Comparison of ENCODE assay signal across 8 cellular contexts in the genomic region with DNA sequence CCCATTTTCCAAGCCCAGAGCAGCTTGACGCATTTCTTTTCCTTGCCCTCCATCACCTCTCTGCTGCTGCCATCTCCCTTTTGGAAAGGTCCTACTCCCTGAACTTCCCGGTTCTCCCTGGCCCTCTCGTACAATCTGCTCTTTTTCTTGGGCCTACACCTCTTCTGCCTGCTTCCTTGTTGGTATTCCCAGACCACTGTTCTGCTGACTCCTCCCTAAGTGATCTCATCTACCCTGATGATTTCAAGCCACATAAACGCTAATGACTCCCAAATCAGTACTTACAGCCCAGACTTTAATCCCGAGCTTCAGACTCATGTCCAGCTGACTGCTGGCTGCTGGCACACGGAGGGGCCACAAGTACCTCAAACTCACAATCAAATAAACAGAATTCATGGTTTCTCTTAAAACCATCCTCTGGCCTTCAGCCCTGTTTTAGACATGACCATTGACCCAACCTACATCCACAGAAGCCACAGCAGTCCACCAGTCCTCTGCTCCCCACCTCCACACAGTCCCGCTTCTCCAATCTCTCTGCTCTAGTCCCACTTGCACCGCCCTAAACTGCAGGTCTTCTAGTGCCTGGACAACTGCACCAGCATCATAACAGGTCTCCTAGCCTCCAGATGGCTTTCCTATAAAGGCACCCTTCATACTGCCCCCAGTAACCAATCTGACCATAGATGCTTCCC. TPM values are rescaled to one million over a fixed set of nuclear protein-coding genes. Genes with fewer than 3 reads are reported as not detected.
A peak's percentile ranks its signal among the peaks of the same experiment; 100 is the strongest.
DNase-seq lines count a peak whose midpoint lies in the region; ATAC-seq and TF ChIP-seq lines count a peak whose summit lies in the region.

No MANE protein-coding gene starts in this region.

- peaks cover 3% of the 10 kb centered on the region for H3K4me1 ChIP-seq in HEK293 (ENCODE audit: control insufficient read depth, insufficient read depth, low read length)
- peaks cover 11% of the 10 kb centered on the region for H3K4me1 ChIP-seq in body of pancreas
- peaks cover 6% of the 10 kb centered on the region for H3K4me1 ChIP-seq in mesodermal cell (ENCODE audit: control insufficient read depth, insufficient read depth, low read length, poor library complexity, severe bottlenecking)

- DNase-seq in AG04450 (ENCODE audit: low read depth, low spot score) (peak; percentile 73), body of pancreas (no peak), DMS79 treated with DMSO at 0.1 percent for 48 hours (lab: John Stamatoyannopoulos, UW) (no peak), HuH-7.5 (ENCODE audit: low spot score) (no peak), SKM-1 (lab: John Stamatoyannopoulos, UW; ENCODE audit: unreplicated experiment) (no peak), RKO (ENCODE audit: low spot score) (no peak)

- H3K27ac ChIP-seq in AG04450 (ENCODE audit: low read depth, low read length) (peak overlapping the region; percentile 86), HEK293 (ENCODE audit: extremely low read depth, low read depth, low read length) (no peak overlapping the region), body of pancreas (peak overlapping the region in 1 of 4 donors; percentile 20), mesodermal cell (ENCODE audit: low read depth, low read length, severe bottlenecking) (peak overlapping the region; percentile 30)

- CTCF ChIA-PET in AG04450 (lab: Charles Lee) = no interaction called here
- CTCF ChIA-PET in HEK293 (lab: Yijun Ruan, JAX) = interaction anchor here (0.9 to 1.4 kb wide), 3 partner anchors 8 to 42 kb away, joined by 4 to 5 read pairs (median 4); no protein-coding TSS in a partner anchor

- TF ChIP-seq CTCF in AG04450 (IDR thresholded peaks at IDR 0.05; ENCODE audit: low read depth, low read length) (no peak), HEK293 (tag by site-specific recombination; IDR thresholded peaks at IDR 0.05) (no peak), body of pancreas (IDR thresholded peaks at IDR 0.05) (no peak)

- H3K9me3 ChIP-seq in AG04450 (ENCODE audit: control insufficient read depth, insufficient read depth, low read length) = no peaks in the 10 kb centered on the region
- H3K9me3 ChIP-seq in HEK293 (ENCODE audit: control insufficient read depth, insufficient read depth, low read depth, low read length) = no peaks in the 10 kb centered on the region
- H3K9me3 ChIP-seq in body of pancreas = no peaks in the 10 kb centered on the region
- no peaks in the 10 kb centered on the region for H3K9me3 ChIP-seq in mesodermal cell (ENCODE audit: control insufficient read depth, low read length)

- 78 to 89% methylated on average over 8 of the region's 8 CpGs for WGBS in body of pancreas, 2 donors
- 90 to 94% methylated on average over 7 to 8 of the region's 8 CpGs for WGBS in mesodermal cell (ENCODE audit: insufficient coverage in 2 of 2), 2 experiments

- ATAC-seq in body of pancreas = peak; percentile 33

- H3K27me3 ChIP-seq in AG04450 (ENCODE audit: control insufficient read depth, insufficient read depth, low read length) = no peaks in the 10 kb centered on the region
- no peaks in the 10 kb centered on the region for H3K27me3 ChIP-seq in body of pancreas

- H3K36me3 ChIP-seq in HEK293 (ENCODE audit: control insufficient read depth in 2 of 2, insufficient read depth in 1 of 2, low read length in 2 of 2) (peaks cover 0 to 46% of the 10 kb centered on the region in 2 experiments), body of pancreas (replicated peaks in 1 of 2; ENCODE audit: insufficient read depth in 1 of 2, low read depth in 2 of 2) (no peaks in the 10 kb centered on the region), mesodermal cell (ENCODE audit: control insufficient read depth, insufficient read depth, low read length) (peaks cover 32% of the 10 kb centered on the region)

- TF ChIP-seq POLR2A in body of pancreas (IDR thresholded peaks at IDR 0.05) = no peak

- POLR2A ChIA-PET in AG04450 (lab: Yijun Ruan, JAX) (interaction anchor here (0.8 to 1.3 kb wide), 3 partner anchors 29 to 131 kb away, joined by 3 to 4 read pairs (median 3); partner anchors contain the start of gene SMAD3), HEK293 (lab: Yijun Ruan, JAX) (interaction anchor here (0.7 to 1.1 kb wide), 4 partner anchors 18 to 116 kb away, joined by 3 to 7 read pairs (median 4); no protein-coding TSS in a partner anchor)

- no peak overlapping the region for H3K4me3 ChIP-seq in AG04450 (ENCODE audit: low read depth, low read length)
- H3K4me3 ChIP-seq in HEK293 (ENCODE audit: low read depth, low read length) = no peak overlapping the region
- H3K4me3 ChIP-seq in body of pancreas = no peak overlapping the region
- H3K4me3 ChIP-seq in mesodermal cell (ENCODE audit: extremely low read depth, insufficient read depth, low read length, poor library complexity, severe bottlenecking) = no peak overlapping the region

- intact Hi-C loops in body of pancreas (cut with DNase I) = no loop called here

TF ChIP-seq in HEK293, 187 proteins besides CTCF, POLR2A, EP300 and RAD21 (continues in another document):
- TF ChIP-seq ZFP69B (tag by site-specific recombination; IDR thresholded peaks at IDR 0.05) (0 out of 2 replicates have a peak, but pooled peaks have one; percentile 61), ZNF510 (tag by site-specific recombination; IDR thresholded peaks at IDR 0.05; ENCODE audit: insufficient replicate concordance) (no peak), ZNF629 (tag by site-specific recombination; IDR thresholded peaks at IDR 0.05) (peak; percentile 86), ZNF521 (tag by site-specific recombination; IDR thresholded peaks at IDR 0.05) (no peak), SP7 (tag by site-specific recombination; IDR thresholded peaks at IDR 0.05) (peak; percentile 93), ZNF324 (tag by site-specific recombination; IDR thresholded peaks at IDR 0.05) (peak; percentile 80; the same call in 1 of the 2 replicates), REPIN1 (tag by site-specific recombination; IDR thresholded peaks at IDR 0.05; ENCODE audit: low read depth) (no peak), ZNF776 (tag by site-specific recombination; IDR thresholded peaks at IDR 0.05; ENCODE audit: borderline replicate concordance) (no peak), ZBTB48 (tag by site-specific recombination; IDR thresholded peaks at IDR 0.05) (peak; percentile 15; the same call in 1 of the 2 replicates), ZNF341 (tag by site-specific recombination; IDR thresholded peaks at IDR 0.05; ENCODE audit: low read depth) (no peak), ZNF660 (tag by site-specific recombination; IDR thresholded peaks at IDR 0.05) (peak; percentile 88), ZSCAN30 (tag by site-specific recombination; IDR thresholded peaks at IDR 0.05) (peak; percentile 61; the same call in 1 of the 2 replicates), ZSCAN23 (tag by site-specific recombination; IDR thresholded peaks at IDR 0.05) (0 out of 2 replicates have a peak, but pooled peaks have one; percentile 24)
- TF ChIP-seq, protein P1, sequence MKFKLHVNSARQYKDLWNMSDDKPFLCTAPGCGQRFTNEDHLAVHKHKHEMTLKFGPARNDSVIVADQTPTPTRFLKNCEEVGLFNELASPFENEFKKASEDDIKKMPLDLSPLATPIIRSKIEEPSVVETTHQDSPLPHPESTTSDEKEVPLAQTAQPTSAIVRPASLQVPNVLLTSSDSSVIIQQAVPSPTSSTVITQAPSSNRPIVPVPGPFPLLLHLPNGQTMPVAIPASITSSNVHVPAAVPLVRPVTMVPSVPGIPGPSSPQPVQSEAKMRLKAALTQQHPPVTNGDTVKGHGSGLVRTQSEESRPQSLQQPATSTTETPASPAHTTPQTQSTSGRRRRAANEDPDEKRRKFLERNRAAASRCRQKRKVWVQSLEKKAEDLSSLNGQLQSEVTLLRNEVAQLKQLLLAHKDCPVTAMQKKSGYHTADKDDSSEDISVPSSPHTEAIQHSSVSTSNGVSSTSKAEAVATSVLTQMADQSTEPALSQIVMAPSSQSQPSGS (tag by site-specific recombination; IDR thresholded peaks at IDR 0.05; ENCODE audit: low read depth) = 0 out of 2 replicates have a peak, but pooled peaks have one; percentile 17
- TF ChIP-seq, protein P2, sequence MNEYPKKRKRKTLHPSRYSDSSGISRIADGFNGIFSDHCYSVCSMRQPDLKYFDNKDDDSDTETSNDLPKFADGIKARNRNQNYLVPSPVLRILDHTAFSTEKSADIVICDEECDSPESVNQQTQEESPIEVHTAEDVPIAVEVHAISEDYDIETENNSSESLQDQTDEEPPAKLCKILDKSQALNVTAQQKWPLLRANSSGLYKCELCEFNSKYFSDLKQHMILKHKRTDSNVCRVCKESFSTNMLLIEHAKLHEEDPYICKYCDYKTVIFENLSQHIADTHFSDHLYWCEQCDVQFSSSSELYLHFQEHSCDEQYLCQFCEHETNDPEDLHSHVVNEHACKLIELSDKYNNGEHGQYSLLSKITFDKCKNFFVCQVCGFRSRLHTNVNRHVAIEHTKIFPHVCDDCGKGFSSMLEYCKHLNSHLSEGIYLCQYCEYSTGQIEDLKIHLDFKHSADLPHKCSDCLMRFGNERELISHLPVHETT (tag by site-specific recombination; IDR thresholded peaks at IDR 0.05) = peak; percentile 58
- TF ChIP-seq, protein P3, sequence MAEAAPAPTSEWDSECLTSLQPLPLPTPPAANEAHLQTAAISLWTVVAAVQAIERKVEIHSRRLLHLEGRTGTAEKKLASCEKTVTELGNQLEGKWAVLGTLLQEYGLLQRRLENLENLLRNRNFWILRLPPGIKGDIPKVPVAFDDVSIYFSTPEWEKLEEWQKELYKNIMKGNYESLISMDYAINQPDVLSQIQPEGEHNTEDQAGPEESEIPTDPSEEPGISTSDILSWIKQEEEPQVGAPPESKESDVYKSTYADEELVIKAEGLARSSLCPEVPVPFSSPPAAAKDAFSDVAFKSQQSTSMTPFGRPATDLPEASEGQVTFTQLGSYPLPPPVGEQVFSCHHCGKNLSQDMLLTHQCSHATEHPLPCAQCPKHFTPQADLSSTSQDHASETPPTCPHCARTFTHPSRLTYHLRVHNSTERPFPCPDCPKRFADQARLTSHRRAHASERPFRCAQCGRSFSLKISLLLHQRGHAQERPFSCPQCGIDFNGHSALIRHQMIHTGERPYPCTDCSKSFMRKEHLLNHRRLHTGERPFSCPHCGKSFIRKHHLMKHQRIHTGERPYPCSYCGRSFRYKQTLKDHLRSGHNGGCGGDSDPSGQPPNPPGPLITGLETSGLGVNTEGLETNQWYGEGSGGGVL (tag by site-specific recombination; IDR thresholded peaks at IDR 0.05) = no peak

RNA-seq across cellular contexts. Expression of gene AAGAB, which starts 57.6 kb away (rescaled TPM):
- 49.1 and 58.0 TPM in 2 replicates for polyA plus RNA-seq in AG04450 (2011; rRNA removed)
- polyA minus RNA-seq in AG04450 (2011; rRNA and poly(A)+ RNA removed) = 53.7 and 62.4 TPM in 2 replicates
- total RNA-seq in body of pancreas = 10 to 100 TPM; 12.5 to 13.5 TPM
- 31.6 TPM for polyA plus RNA-seq in mesodermal cell (2013, experiment 1 of 2)
- 29.0 TPM for polyA plus RNA-seq in mesodermal cell (2013, experiment 2 of 2)

RNA-seq across cellular contexts. Expression of gene IQCH, which starts 57.8 kb away (rescaled TPM):
- polyA plus RNA-seq in AG04450 (2011; rRNA removed) = 0.95 and 1.1 TPM in 2 replicates
- polyA minus RNA-seq in AG04450 (2011; rRNA and poly(A)+ RNA removed) = 3.4 and 3.5 TPM in 2 replicates
- 1 to 10 TPM; 1.6 to 6.7 TPM for total RNA-seq in body of pancreas
- polyA plus RNA-seq in mesodermal cell (2013, experiment 1 of 2) = 1.9 TPM
- 2.5 TPM for polyA plus RNA-seq in mesodermal cell (2013, experiment 2 of 2)
